ENCODE assay signal across 16 cellular contexts in the genomic region with DNA sequence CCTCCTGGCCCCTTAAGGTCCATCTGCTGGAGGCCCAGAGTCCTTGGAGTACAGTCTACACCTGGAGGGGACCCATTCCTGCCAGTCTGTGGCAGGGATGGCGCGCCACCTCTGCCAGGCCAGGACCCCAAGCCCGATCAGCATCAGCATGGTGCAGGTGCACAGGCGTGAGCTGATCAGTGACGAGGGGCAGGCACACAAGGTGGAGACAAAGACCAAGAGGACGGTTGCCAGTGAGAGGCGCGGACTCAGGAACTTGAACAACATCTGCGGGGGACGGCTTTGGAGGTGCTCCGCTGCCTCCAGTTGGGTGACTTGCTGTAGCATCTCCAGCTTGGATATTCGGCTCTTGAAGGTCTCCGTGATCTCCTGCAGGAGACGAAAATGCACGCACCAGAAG. TPM values are rescaled to one million over a fixed set of nuclear protein-coding genes. Genes with fewer than 3 reads are reported as not detected.
"Had no signal": no experiment of that assay in that cellular context is flagged by ENCODE, and none has a peak within 500 bp of the region (broad histone marks: within the 10 kb centered on the region; RNA-seq: fewer than 3 reads in every experiment).

No MANE protein-coding gene starts in this region.

RNA-seq across cellular contexts. Expression of gene OPN1LW, which starts 15.3 kb away (rescaled TPM):
- total RNA-seq: stomach, subcutaneous adipose tissue, suprapubic skin, temporal lobe, thoracic aorta, thyroid gland, tibial nerve, transverse colon, upper lobe of left lung, upper lobe of right lung, ureter, urinary bladder, uterus, vagina had no signal
- polyA plus RNA-seq: stomach, thymus, urinary bladder had no signal

RNA-seq across cellular contexts. Expression of gene OPN1MW, which starts 23.1 kb away (rescaled TPM):
- total RNA-seq: stomach, subcutaneous adipose tissue, suprapubic skin, temporal lobe, testis, thoracic aorta, thyroid gland, tibial nerve, transverse colon, upper lobe of left lung, upper lobe of right lung, ureter, urinary bladder, uterus, vagina had no signal
- polyA plus RNA-seq: stomach, urinary bladder had no signal
